Comparison of ENCODE assay signal across 12 cellular contexts in genomic region chr10:24849537-24850299, GRCh38.
A peak's percentile ranks its signal among the peaks of the same experiment; 100 is the strongest.
DNase-seq lines count a peak whose midpoint lies in the region; ATAC-seq, FAIRE-seq and TF ChIP-seq lines count a peak whose summit lies in the region.
"Had no signal": no experiment of that assay in that cellular context is flagged by ENCODE, and none has a peak within 500 bp of the region (broad histone marks: within the 10 kb centered on the region; RNA-seq: fewer than 3 reads in every experiment).

No MANE protein-coding gene starts in this region.

- no peaks in the 10 kb centered on the region for H3K4me1 Mint-ChIP-seq in astrocyte (ENCODE audit: low read depth, unreplicated experiment)

- DNase-seq in NCI-H146 (lab: John Stamatoyannopoulos, UW) (peak; percentile 89), astrocyte (ENCODE audit: low read depth) (peak; percentile 55), inferior parietal cortex (ENCODE audit: extremely low spot score) (peak; percentile 66), superior temporal gyrus (ENCODE audit: extremely low spot score) (peak; percentile 75), D721Med (ENCODE audit: insufficient read length, low spot score) (no peak)
- DNase-seq: activated naive CD4-positive, alpha-beta T cell treated with anti-CD3 and anti-CD28 coated beads, Interleukin-2, amount 50 U/mL, for 16 hours; naive thymus-derived CD8-positive, alpha-beta T cell; NCI-H446; spleen had no signal

- no peaks in the 10 kb centered on the region for H3K79me2 ChIP-seq in astrocyte (ENCODE audit: insufficient read depth, low read length)

- H2AFZ ChIP-seq in astrocyte (ENCODE audit: low read depth, low read length), result no peak overlapping the region

- H3K9me3 Mint-ChIP-seq in astrocyte (ENCODE audit: unreplicated experiment), result no peaks in the 10 kb centered on the region
- H3K9me3 Mint-ChIP-seq: naive thymus-derived CD8-positive, alpha-beta T cell had no signal

- H3K27ac Mint-ChIP-seq in astrocyte (ENCODE audit: unreplicated experiment), result no peak overlapping the region
- H3K27ac Mint-ChIP-seq: naive thymus-derived CD8-positive, alpha-beta T cell had no signal

- H3K36me3 ChIP-seq in astrocyte (ENCODE audit: insufficient read depth, low read length), result no peaks in the 10 kb centered on the region
- H3K36me3 ChIP-seq: spleen had no signal

- peak overlapping the region; percentile 37 for H3K9ac ChIP-seq in astrocyte (ENCODE audit: low read length)
- H3K9ac ChIP-seq: KMS-11 had no signal

- peaks cover 32% of the 10 kb centered on the region for H3K4me1 ChIP-seq in astrocyte (ENCODE audit: insufficient read depth, low read length)
- H3K4me1 ChIP-seq: spleen had no signal

- peak overlapping the region; percentile 68 for H3K4me2 ChIP-seq in astrocyte (ENCODE audit: low read length)
- H3K4me2 ChIP-seq: KMS-11 had no signal

- H4K20me1 ChIP-seq in astrocyte (ENCODE audit: insufficient read depth, low read length), result no peaks in the 10 kb centered on the region

- H3K36me3 Mint-ChIP-seq in astrocyte (ENCODE audit: low read depth, unreplicated experiment), result peaks cover 3% of the 10 kb centered on the region
- H3K36me3 Mint-ChIP-seq: naive thymus-derived CD8-positive, alpha-beta T cell had no signal

- peak overlapping the region; percentile 57 for H3K27ac ChIP-seq in astrocyte (ENCODE audit: low read depth, low read length)
- H3K27ac ChIP-seq: KMS-11, spleen had no signal

- H3K4me3 ChIP-seq in astrocyte (ENCODE audit: insufficient read depth, low read depth, low read length), result peak overlapping the region; percentile 22
- H3K4me3 ChIP-seq: spleen had no signal

- TF ChIP-seq CTCF in astrocyte (IDR thresholded peaks at IDR 0.05; ENCODE audit: insufficient read depth, low read depth, low read length), result no peak
- no peak for TF ChIP-seq CTCF in D721Med (IDR thresholded peaks at IDR 0.05; ENCODE audit: insufficient read depth, missing control alignments)

- H3K27me3 ChIP-seq in astrocyte (ENCODE audit: insufficient read depth, low read length), result no peaks in the 10 kb centered on the region
- H3K27me3 ChIP-seq: spleen had no signal

- FAIRE-seq in astrocyte (lab: Jason Lieb, UNC) (no peak), D721Med (lab: Jason Lieb, UNC) (no peak)

- no peaks in the 10 kb centered on the region for H3K9me3 ChIP-seq in astrocyte (ENCODE audit: insufficient read depth, low read depth, low read length)
- H3K9me3 ChIP-seq: spleen had no signal

- H3K4me3 Mint-ChIP-seq in astrocyte (ENCODE audit: unreplicated experiment), result no peak overlapping the region
- H3K4me3 Mint-ChIP-seq: naive thymus-derived CD8-positive, alpha-beta T cell had no signal

- H3K27me3 Mint-ChIP-seq in astrocyte (ENCODE audit: low read depth, unreplicated experiment), result no peaks in the 10 kb centered on the region
- H3K27me3 Mint-ChIP-seq: naive thymus-derived CD8-positive, alpha-beta T cell had no signal

- ATAC-seq in GM21390 (IDR thresholded peaks at IDR 0.05; ENCODE audit: unreplicated experiment) (no peak), SK-N-SH treated with all-trans-retinoic acid at 6 μM for 48 hours (no peak)
- ATAC-seq: naive thymus-derived CD8-positive, alpha-beta T cell had no signal

TF ChIP-seq in SK-N-SH treated with all-trans-retinoic acid at 6 μM for 48 hours, 23 proteins besides CTCF, POLR2A, EP300 and RAD21:
- TF ChIP-seq ZNF70 (CRISPR knock-in tag; IDR thresholded peaks at IDR 0.05) (no peak), PPARA (CRISPR knock-in tag; IDR thresholded peaks at IDR 0.05; ENCODE audit: borderline replicate concordance) (no peak), TOX (CRISPR knock-in tag; IDR thresholded peaks at IDR 0.05; ENCODE audit: borderline replicate concordance) (no peak), GLIS3 (CRISPR knock-in tag; IDR thresholded peaks at IDR 0.05) (no peak), ZNF8 (CRISPR knock-in tag; IDR thresholded peaks at IDR 0.05) (no peak), TSHZ2 (CRISPR knock-in tag; IDR thresholded peaks at IDR 0.05) (no peak), TCF4 (CRISPR knock-in tag; IDR thresholded peaks at IDR 0.05; ENCODE audit: borderline replicate concordance) (no peak), ESRRG (CRISPR knock-in tag; IDR thresholded peaks at IDR 0.05) (no peak)
